ENCODE assay signal across 11 cellular contexts in the genomic region with DNA sequence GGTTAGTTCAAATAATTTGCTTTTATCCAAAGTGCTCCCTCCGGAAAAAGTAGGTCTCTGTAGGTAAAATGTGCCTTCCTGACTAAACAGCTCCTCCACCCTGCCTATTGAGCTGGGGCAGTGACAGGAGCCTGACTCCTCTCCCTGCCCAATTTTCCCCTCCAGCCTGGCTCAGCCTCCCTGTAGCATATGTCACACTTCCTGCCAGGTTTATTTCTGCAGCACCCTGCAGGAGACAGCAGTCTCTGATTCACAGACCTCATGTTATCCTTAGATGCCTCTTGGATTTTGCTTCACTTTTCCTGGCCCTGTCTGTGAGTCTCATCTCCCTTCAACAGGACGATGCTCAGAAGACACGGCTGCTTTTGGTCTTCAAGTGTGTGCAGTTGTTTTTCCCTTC. TPM values are rescaled to one million over a fixed set of nuclear protein-coding genes. Genes with fewer than 3 reads are reported as not detected.
DNase-seq lines count a peak whose midpoint lies in the region; ATAC-seq and TF ChIP-seq lines count a peak whose summit lies in the region.
"Had no signal": no experiment of that assay in that cellular context is flagged by ENCODE, and none has a peak within 500 bp of the region (broad histone marks: within the 10 kb centered on the region; RNA-seq: fewer than 3 reads in every experiment).

No MANE protein-coding gene starts in this region.

- H3K4me3 ChIP-seq in SK-N-SH (ENCODE audit: low read depth in 2 of 2, low read length in 1 of 2) (no peak overlapping the region), fibroblast of pulmonary artery (replicated peaks; ENCODE audit: low read depth, low read length) (no peak overlapping the region), psoas muscle (no peak overlapping the region)
- H3K4me3 ChIP-seq: colonic mucosa, pancreas had no signal

- H3K9ac ChIP-seq in SK-N-SH, result no peak overlapping the region

- DNase-seq in GM04503 (ENCODE audit: low read depth) (peak; percentile 31), SK-N-SH (peak; percentile 19), fibroblast of pulmonary artery (ENCODE audit: low read depth) (peak; percentile 31), psoas muscle (peak in 1 of 2 donors; percentile 68), HK-2 (ENCODE audit: unreplicated experiment) (no peak), NCI-H1417 treated with DMSO at 0.1 percent for 48 hours (lab: John Stamatoyannopoulos, UW) (no peak)
- no peak for DNase-seq in stimulated activated naive CD4-positive, alpha-beta T cell (lab: John Stamatoyannopoulos, UW)
- DNase-seq: colonic mucosa, H7, pancreas had no signal

- intact Hi-C loops in psoas muscle (cut with DNase I), result no loop called here

- H3K27ac ChIP-seq in SK-N-SH (ENCODE audit: low read depth in 2 of 2, low read length in 1 of 2) (peak overlapping the region in 1 of 2 experiments; percentile 41; a peak in 2 of 4 replicates), psoas muscle (peak overlapping the region; percentile 64)
- H3K27ac ChIP-seq: colonic mucosa had no signal

- no peak for TF ChIP-seq EP300 in SK-N-SH (IDR thresholded peaks at IDR 0.05; ENCODE audit: borderline replicate concordance in 1 of 2, low read depth in 1 of 2, low read length in 1 of 2)

- CTCF ChIA-PET in SK-N-SH (lab: Yijun Ruan, JAX), result interaction anchor here (0.8 to 1.2 kb wide), 5 partner anchors 10 to 171 kb away, joined by 3 to 5 read pairs (median 3); partner anchors contain the start of gene SLC36A1

- ATAC-seq in psoas muscle (peak; percentile 86 to 94 (median 91)), GM19035 (IDR thresholded peaks at IDR 0.05; ENCODE audit: unreplicated experiment) (no peak)

- 0 out of 2 replicates have a peak overlapping the region, but pooled peaks have one; percentile 1 for H3K4me2 ChIP-seq in SK-N-SH

- H3K36me3 ChIP-seq in SK-N-SH (replicated peaks in 1 of 2; ENCODE audit: control insufficient read depth in 1 of 2, insufficient read depth in 2 of 2, low read length in 1 of 2) (peaks cover 0 to 25% of the 10 kb centered on the region in 2 experiments), psoas muscle (ENCODE audit: insufficient read depth in 1 of 2, low read depth in 1 of 2) (peaks cover 5 to 87% of the 10 kb centered on the region in 2 donors)
- H3K36me3 ChIP-seq: colonic mucosa, pancreas had no signal

- H3K27me3 ChIP-seq in SK-N-SH (ENCODE audit: insufficient read depth) (no peaks in the 10 kb centered on the region), psoas muscle (ENCODE audit: insufficient read depth in 3 of 3, low read length in 2 of 3) (no peaks in the 10 kb centered on the region)
- H3K27me3 ChIP-seq: colonic mucosa, pancreas had no signal

- H4K20me1 ChIP-seq in SK-N-SH (ENCODE audit: insufficient read depth), result no peaks in the 10 kb centered on the region

- no peaks in the 10 kb centered on the region for H3K79me2 ChIP-seq in SK-N-SH (ENCODE audit: insufficient read depth)

- H3K4me1 ChIP-seq in SK-N-SH (ENCODE audit: control insufficient read depth in 1 of 2, insufficient read depth in 2 of 2, low read depth in 1 of 2, low read length in 1 of 2) (peaks cover 13 to 17% of the 10 kb centered on the region in 2 experiments), psoas muscle (peaks cover 13% of the 10 kb centered on the region)
- H3K4me1 ChIP-seq: colonic mucosa had no signal

- H3K9me2 ChIP-seq in SK-N-SH, result no peaks in the 10 kb centered on the region

- no peak overlapping the region for H2AFZ ChIP-seq in SK-N-SH (ENCODE audit: low read depth)

- POLR2A ChIA-PET in SK-N-SH (lab: Yijun Ruan, JAX), result no interaction called here

- H3K9me3 ChIP-seq in SK-N-SH (no peaks in the 10 kb centered on the region), psoas muscle (no peaks in the 10 kb centered on the region)
- H3K9me3 ChIP-seq: colonic mucosa, pancreas had no signal

- no peak for TF ChIP-seq RAD21 in SK-N-SH (IDR thresholded peaks at IDR 0.05; ENCODE audit: low read length)

- TF ChIP-seq CTCF in SK-N-SH (IDR thresholded peaks at IDR 0.05) (no peak), fibroblast of pulmonary artery (IDR thresholded peaks at IDR 0.05; ENCODE audit: low read length, missing control alignments) (no peak), psoas muscle (IDR thresholded peaks at IDR 0.05) (no peak)

- peaks cover 12% of the 10 kb centered on the region for H3F3A ChIP-seq in SK-N-SH (replicated peaks; ENCODE audit: insufficient read depth)

- 87% methylated on average over 3 of the region's 3 CpGs for WGBS in SK-N-SH (ENCODE audit: low lambda C conversion rate)
- 22 to 34% (median 29%) methylated on average over 3 of the region's 3 CpGs for WGBS in psoas muscle, 3 donors

TF ChIP-seq in SK-N-SH, 30 proteins besides CTCF, POLR2A, EP300 and RAD21:
- TF ChIP-seq USF2 (IDR thresholded peaks at IDR 0.05; ENCODE audit: borderline replicate concordance, low read depth, low read length), result no peak
TF ChIP-seq in SK-N-SH: peak in this region for 0.

RNA-seq across cellular contexts. Expression of gene SLC36A1, which starts 33.5 kb away (rescaled TPM):
- 4.1 and 6.3 TPM in 2 replicates for polyA plus RNA-seq in SK-N-SH (2012; rRNA removed)
- 2.1 and 2.9 TPM in 2 replicates for polyA plus RNA-seq in SK-N-SH (2012; cell fraction: cytosol; rRNA removed)
- 14.6 and 19.0 TPM in 2 replicates for polyA plus RNA-seq in SK-N-SH (2012; cell fraction: nucleus; rRNA removed)
- 10 to 100 TPM; 12.0 to 19.7 (median 15.1) TPM for total RNA-seq in psoas muscle
- polyA plus RNA-seq in psoas muscle, result 1 to 10 TPM; 1.7 to 7.1 (median 5.9) TPM

Comparison
In these comparisons a context has a peak if more than half of its experiments do, and no peak if none do; other contexts are left out.
1. DNase-seq: peak in GM04503 (single experiment), SK-N-SH (single experiment) and fibroblast of pulmonary artery (single experiment); none in HK-2 (single experiment), stimulated activated naive CD4-positive, alpha-beta T cell (0 of 6) and NCI-H1417 treated with DMSO at 0.1 percent for 48 hours (single experiment).